ENCODE assay signal across 13 cellular contexts in genomic region chr19:20359933-20360720, GRCh38.
DNase-seq lines count a peak whose midpoint lies in the region; ATAC-seq and TF ChIP-seq lines count a peak whose summit lies in the region.
"Had no signal": no experiment of that assay in that cellular context is flagged by ENCODE, and none has a peak within 500 bp of the region (broad histone marks: within the 10 kb centered on the region; RNA-seq: fewer than 3 reads in every experiment).

No MANE protein-coding gene starts in this region.

- no peak overlapping the region for H3K4me3 Mint-ChIP-seq in activated CD8-positive, alpha-beta T cell treated with anti-CD3 and anti-CD28 coated beads for 36 hours
- H3K4me3 Mint-ChIP-seq in activated CD8-positive, alpha-beta T cell treated with anti-CD3 and anti-CD28 coated beads, Interleukin-2, amount 10 ng/mL, durations not matched to agents 7 days and 5 days, result no peak overlapping the region
- no peak overlapping the region for H3K4me3 Mint-ChIP-seq in type B pancreatic cell

- H3K9ac ChIP-seq in SU-DHL-6 (ENCODE audit: low read length), result no peak overlapping the region

- no peak for ATAC-seq in activated CD8-positive, alpha-beta T cell treated with anti-CD3 and anti-CD28 coated beads for 36 hours
- no peak for ATAC-seq in activated CD8-positive, alpha-beta T cell treated with anti-CD3 and anti-CD28 coated beads, Interleukin-2, amount 10 ng/mL, durations not matched to agents 7 days and 5 days
- ATAC-seq: esophagus mucosa had no signal

- CTCF ChIA-PET in activated CD8-positive, alpha-beta T cell treated with anti-CD3 and anti-CD28 coated beads for 36 hours (lab: Charles Lee), result no interaction called here
- CTCF ChIA-PET in activated CD8-positive, alpha-beta T cell treated with anti-CD3 and anti-CD28 coated beads, Interleukin-2, amount 10 ng/mL, durations not matched to agents 7 days and 5 days (lab: Charles Lee), result no interaction called here

- H3K27me3 Mint-ChIP-seq in activated CD8-positive, alpha-beta T cell treated with anti-CD3 and anti-CD28 coated beads for 36 hours, result no peaks in the 10 kb centered on the region
- no peaks in the 10 kb centered on the region for H3K27me3 Mint-ChIP-seq in activated CD8-positive, alpha-beta T cell treated with anti-CD3 and anti-CD28 coated beads, Interleukin-2, amount 10 ng/mL, durations not matched to agents 7 days and 5 days (ENCODE audit: low read depth)
- no peaks in the 10 kb centered on the region for H3K27me3 Mint-ChIP-seq in type B pancreatic cell

- H4K20me1 ChIP-seq in SU-DHL-6 (ENCODE audit: low read depth, low read length), result no peaks in the 10 kb centered on the region

- no peaks in the 10 kb centered on the region for H3K9me3 ChIP-seq in SU-DHL-6 (ENCODE audit: insufficient read depth, low read length)

- POLR2A ChIA-PET in activated CD8-positive, alpha-beta T cell treated with anti-CD3 and anti-CD28 coated beads for 36 hours (lab: Charles Lee), result no interaction called here
- POLR2A ChIA-PET in activated CD8-positive, alpha-beta T cell treated with anti-CD3 and anti-CD28 coated beads, Interleukin-2, amount 10 ng/mL, durations not matched to agents 7 days and 5 days (lab: Charles Lee), result no interaction called here

- no peak overlapping the region for H3K4me2 ChIP-seq in SU-DHL-6 (ENCODE audit: low read depth, low read length, poor library complexity, severe bottlenecking)

- no peak overlapping the region for H2AFZ ChIP-seq in SU-DHL-6 (ENCODE audit: low read depth, low read length, severe bottlenecking)

- peaks cover 2% of the 10 kb centered on the region for H3K4me1 Mint-ChIP-seq in activated CD8-positive, alpha-beta T cell treated with anti-CD3 and anti-CD28 coated beads for 36 hours (ENCODE audit: low read depth)
- H3K4me1 Mint-ChIP-seq in activated CD8-positive, alpha-beta T cell treated with anti-CD3 and anti-CD28 coated beads, Interleukin-2, amount 10 ng/mL, durations not matched to agents 7 days and 5 days (ENCODE audit: low read depth), result no peaks in the 10 kb centered on the region
- no peaks in the 10 kb centered on the region for H3K4me1 Mint-ChIP-seq in type B pancreatic cell (ENCODE audit: unreplicated experiment)

- no peaks in the 10 kb centered on the region for H3K9me2 ChIP-seq in SU-DHL-6 (replicated peaks; ENCODE audit: insufficient read depth, low read length)

- TF ChIP-seq CTCF in activated CD8-positive, alpha-beta T cell treated with anti-CD3 and anti-CD28 coated beads for 36 hours (IDR thresholded peaks at IDR 0.05), result no peak
- TF ChIP-seq CTCF in SU-DHL-6 (IDR thresholded peaks at IDR 0.05; ENCODE audit: insufficient read depth, low read length, poor library complexity, severe bottlenecking) (peak; percentile 48), type B pancreatic cell (conservative IDR thresholded peaks at IDR 0.05) (peak; percentile 63)

- no peaks in the 10 kb centered on the region for H3K36me3 Mint-ChIP-seq in activated CD8-positive, alpha-beta T cell treated with anti-CD3 and anti-CD28 coated beads for 36 hours (ENCODE audit: low read depth)
- H3K36me3 Mint-ChIP-seq in activated CD8-positive, alpha-beta T cell treated with anti-CD3 and anti-CD28 coated beads, Interleukin-2, amount 10 ng/mL, durations not matched to agents 7 days and 5 days (ENCODE audit: low read depth), result no peaks in the 10 kb centered on the region
- peaks cover 4% of the 10 kb centered on the region for H3K36me3 Mint-ChIP-seq in type B pancreatic cell

- no peaks in the 10 kb centered on the region for H3K79me2 ChIP-seq in SU-DHL-6 (ENCODE audit: insufficient read depth, low read length)

- H3K4me3 ChIP-seq in SU-DHL-6 (ENCODE audit: insufficient read depth, low read length, poor library complexity, severe bottlenecking), result no peak overlapping the region

- H3K27me3 ChIP-seq in SU-DHL-6 (ENCODE audit: low read length), result no peaks in the 10 kb centered on the region

- H3K27ac ChIP-seq in SU-DHL-6 (ENCODE audit: low read depth, low read length), result no peak overlapping the region

- H3K36me3 ChIP-seq in SU-DHL-6 (ENCODE audit: low read length), result no peaks in the 10 kb centered on the region

- peaks cover 16% of the 10 kb centered on the region for H3K9me3 Mint-ChIP-seq in activated CD8-positive, alpha-beta T cell treated with anti-CD3 and anti-CD28 coated beads for 36 hours
- peaks cover 18% of the 10 kb centered on the region for H3K9me3 Mint-ChIP-seq in activated CD8-positive, alpha-beta T cell treated with anti-CD3 and anti-CD28 coated beads, Interleukin-2, amount 10 ng/mL, durations not matched to agents 7 days and 5 days (ENCODE audit: insufficient read depth)
- H3K9me3 Mint-ChIP-seq in type B pancreatic cell, result peaks cover 5% of the 10 kb centered on the region

- intact Hi-C loops in activated CD8-positive, alpha-beta T cell treated with anti-CD3 and anti-CD28 coated beads for 36 hours (cut with micrococcal nuclease), result no loop called here

- H3K27ac Mint-ChIP-seq in activated CD8-positive, alpha-beta T cell treated with anti-CD3 and anti-CD28 coated beads for 36 hours, result no peak overlapping the region
- H3K27ac Mint-ChIP-seq in activated CD8-positive, alpha-beta T cell treated with anti-CD3 and anti-CD28 coated beads, Interleukin-2, amount 10 ng/mL, durations not matched to agents 7 days and 5 days, result no peak overlapping the region
- no peak overlapping the region for H3K27ac Mint-ChIP-seq in type B pancreatic cell
- H3K27ac Mint-ChIP-seq: activated T-helper 2 cell treated with anti-CD3 and anti-CD28 coated beads, Interferon-gamma antibody, Interleukin-2, Interleukin-4, amounts not matched to agents 10 μg/mL and 5 μg/mL and 100 μg/mL, durations not matched to agents 14 hours and 24 hours and 36 hours had no signal

- H3F3A ChIP-seq in SU-DHL-6 (ENCODE audit: insufficient read depth), result no peaks in the 10 kb centered on the region

- peak; percentile 15 for DNase-seq in activated CD8-positive, alpha-beta T cell treated with anti-CD3 and anti-CD28 coated beads for 36 hours
- DNase-seq in activated CD8-positive, alpha-beta T cell treated with anti-CD3 and anti-CD28 coated beads, Interleukin-2, amount 10 ng/mL, durations not matched to agents 7 days and 5 days, result no peak
- DNase-seq in left kidney (ENCODE audit: low read depth, low spot score) (peak; percentile 66), type B pancreatic cell (ENCODE audit: extremely low spot score, unreplicated experiment) (no peak), RPMI8226 (no peak), COLO829 (ENCODE audit: low spot score) (no peak), NCI-H510A treated with DMSO at 0.1 percent for 48 hours (lab: John Stamatoyannopoulos, UW) (no peak)
- DNase-seq: activated CD4-positive, alpha-beta T cell treated with anti-CD3 and anti-CD28 coated beads for 1 hour; NCI-H345; small intestine had no signal

Comparison
In these comparisons a context has a peak if more than half of its experiments do, and no peak if none do; other contexts are left out.
1. DNase-seq: peak in activated CD8-positive, alpha-beta T cell treated with anti-CD3 and anti-CD28 coated beads for 36 hours (single experiment) and left kidney (single experiment); none in activated CD8-positive, alpha-beta T cell treated with anti-CD3 and anti-CD28 coated beads, Interleukin-2, amount 10 ng/mL, durations not matched to agents 7 days and 5 days (single experiment), type B pancreatic cell (single experiment), RPMI8226 (single experiment), COLO829 (single experiment) and NCI-H510A treated with DMSO at 0.1 percent for 48 hours (single experiment).